ENCODE assay signal across 15 cellular contexts in the genomic region with DNA sequence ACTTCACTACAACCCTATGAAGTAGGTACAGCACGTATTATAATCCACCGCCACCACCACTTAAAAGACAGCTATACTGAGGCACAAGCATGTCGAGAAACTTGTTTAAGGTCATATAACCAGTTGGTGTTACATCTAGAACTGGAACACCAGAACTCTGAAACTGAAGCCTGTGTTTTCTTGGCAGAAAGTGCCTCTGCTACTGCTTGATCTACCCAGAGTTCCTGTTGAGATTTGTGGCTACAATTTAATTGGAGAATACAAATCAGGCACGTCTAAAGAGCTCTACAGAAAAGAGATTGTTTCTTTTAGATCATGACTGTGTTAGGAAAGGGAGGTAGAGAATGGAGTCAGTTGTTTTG. TPM values are rescaled to one million over a fixed set of nuclear protein-coding genes. Genes with fewer than 3 reads are reported as not detected.
DNase-seq lines count a peak whose midpoint lies in the region; ATAC-seq, FAIRE-seq and TF ChIP-seq lines count a peak whose summit lies in the region.
"Had no signal": no experiment of that assay in that cellular context is flagged by ENCODE, and none has a peak within 500 bp of the region (broad histone marks: within the 10 kb centered on the region; RNA-seq: fewer than 3 reads in every experiment).

No MANE protein-coding gene starts in this region.

- no TSS peak for BruUV-seq in A673 (replicated peaks; lab: Mats Ljungman, UMichigan)

- no peaks in the 10 kb centered on the region for H3K27me3 Mint-ChIP-seq in T-helper 2 cell treated with Interferon-gamma antibody and Interleukin-4, amounts not matched to agents 5 μg/mL and 100 μg/mL, for 36 hours (ENCODE audit: low read depth)
- H3K27me3 Mint-ChIP-seq: activated naive CD8-positive, alpha-beta T cell had no signal

- H3K4me1 ChIP-seq in A673 (ENCODE audit: insufficient read depth, low read length, poor library complexity, severe bottlenecking) (peaks cover 23% of the 10 kb centered on the region), duodenal mucosa (ENCODE audit: control insufficient read depth in 1 of 2, insufficient read depth in 2 of 2, low read length in 2 of 2) (peaks cover 25 to 46% of the 10 kb centered on the region in 2 donors), mucosa of stomach (ENCODE audit: control insufficient read depth, insufficient read depth, low read length) (peaks cover 40% of the 10 kb centered on the region)

- no peaks in the 10 kb centered on the region for H3K9me3 ChIP-seq in A673 (ENCODE audit: low read depth, low read length, poor library complexity, severe bottlenecking)
- no peaks in the 10 kb centered on the region for H3K9me3 ChIP-seq in duodenal mucosa (ENCODE audit: control insufficient read depth in 1 of 2, low read length in 2 of 2)
- H3K9me3 ChIP-seq in mucosa of stomach (ENCODE audit: control insufficient read depth, low read length) = no peaks in the 10 kb centered on the region

- DNase-seq in A673 (ENCODE audit: low spot score) (peak; percentile 25), HuH-7 (ENCODE audit: low spot score) (peak; percentile 32), D341Med (ENCODE audit: low spot score) (no peak), GM12892 (ENCODE audit: insufficient read length) (no peak)
- no peak for DNase-seq in T-helper 2 cell treated with Interferon-gamma antibody and Interleukin-4, amounts not matched to agents 5 μg/mL and 100 μg/mL, for 36 hours (ENCODE audit: low spot score)
- DNase-seq: DND-41, islet precursor cell, NCI-H1105, NCI-H510A had no signal

- no peak for TF ChIP-seq POLR2A in GM12892 (IDR thresholded peaks at IDR 0.05; ENCODE audit: low read depth, low read length)

- no peaks in the 10 kb centered on the region for H3K36me3 Mint-ChIP-seq in T-helper 2 cell treated with Interferon-gamma antibody and Interleukin-4, amounts not matched to agents 5 μg/mL and 100 μg/mL, for 36 hours (ENCODE audit: low read depth)
- H3K36me3 Mint-ChIP-seq: activated naive CD8-positive, alpha-beta T cell had no signal

- H3K9ac ChIP-seq in duodenal mucosa (ENCODE audit: low read depth in 1 of 2, low read length in 2 of 2) (peak overlapping the region; percentile 7 to 9), mucosa of stomach (ENCODE audit: low read length) (peak overlapping the region; percentile 29)

- no peaks in the 10 kb centered on the region for H3K9me3 Mint-ChIP-seq in T-helper 2 cell treated with Interferon-gamma antibody and Interleukin-4, amounts not matched to agents 5 μg/mL and 100 μg/mL, for 36 hours

- POLR2A ChIA-PET in A673 (lab: Charles Lee; ENCODE audit: low non-redundant PET) = interaction anchor here (0.6 kb wide), 1 partner anchor 853 kb away, joined by 3 read pairs; no protein-coding TSS in a partner anchor

- H3K4me3 ChIP-seq in A673 (ENCODE audit: low read depth, low read length, poor library complexity, severe bottlenecking) (no peak overlapping the region), duodenal mucosa (ENCODE audit: low read depth in 1 of 2, low read length in 2 of 2) (peak overlapping the region; percentile 26), mucosa of stomach (ENCODE audit: low read length) (no peak overlapping the region)

- intact Hi-C loops in A673 (cut with micrococcal nuclease; ENCODE audit: unreplicated experiment) = no loop called here

- CTCF ChIA-PET in A673 (lab: Charles Lee) = no interaction called here

- FAIRE-seq in GM12892 (lab: Jason Lieb, UNC) = no peak
- FAIRE-seq: HTR-8/SVneo had no signal

- peaks cover 9% of the 10 kb centered on the region for H3K4me1 Mint-ChIP-seq in T-helper 2 cell treated with Interferon-gamma antibody and Interleukin-4, amounts not matched to agents 5 μg/mL and 100 μg/mL, for 36 hours (ENCODE audit: low read depth)

- peak overlapping the region; percentile 39 for H3K27ac ChIP-seq in A673 (ENCODE audit: low read depth, low read length, poor library complexity, severe bottlenecking)
- H3K27ac ChIP-seq in duodenal mucosa (ENCODE audit: low read depth, low read length) = no peak overlapping the region
- H3K27ac ChIP-seq: RWPE1 had no signal

- TF ChIP-seq CTCF in A673 (conservative IDR thresholded peaks at IDR 0.05; ENCODE audit: low read depth, low read length) = no peak

- H3K27me3 ChIP-seq in A673 (replicated peaks; ENCODE audit: insufficient read depth, low read depth, low read length, poor library complexity) = no peaks in the 10 kb centered on the region
- no peaks in the 10 kb centered on the region for H3K27me3 ChIP-seq in duodenal mucosa (ENCODE audit: control insufficient read depth in 1 of 2, insufficient read depth in 2 of 2, low read length in 2 of 2)
- no peaks in the 10 kb centered on the region for H3K27me3 ChIP-seq in mucosa of stomach (ENCODE audit: control insufficient read depth, insufficient read depth, low read length)

- H3K27ac Mint-ChIP-seq in T-helper 2 cell treated with Interferon-gamma antibody and Interleukin-4, amounts not matched to agents 5 μg/mL and 100 μg/mL, for 36 hours = no peak overlapping the region

- no peak for ATAC-seq in GM19397 (IDR thresholded peaks at IDR 0.05; ENCODE audit: unreplicated experiment)

- H3K36me3 ChIP-seq in A673 (ENCODE audit: insufficient read depth, low read length, poor library complexity, severe bottlenecking) (no peaks in the 10 kb centered on the region), duodenal mucosa (ENCODE audit: control insufficient read depth in 1 of 2, insufficient read depth in 2 of 2, low read length in 2 of 2) (no peaks in the 10 kb centered on the region), mucosa of stomach (ENCODE audit: control insufficient read depth, insufficient read depth, low read length) (no peaks in the 10 kb centered on the region)

- H3K4me3 Mint-ChIP-seq in T-helper 2 cell treated with Interferon-gamma antibody and Interleukin-4, amounts not matched to agents 5 μg/mL and 100 μg/mL, for 36 hours = no peak overlapping the region
- H3K4me3 Mint-ChIP-seq: activated naive CD8-positive, alpha-beta T cell had no signal

RNA-seq across cellular contexts. Expression of a gene that starts 4.3 kb away (rescaled TPM):
- 80.5 and 82.9 TPM in 2 replicates for total RNA-seq in A673 (2021)
- polyA plus RNA-seq in GM12892 (2012; ENCODE audit: missing spikeins) = 20.9 TPM

Comparison
In these comparisons a context has a peak if more than half of its experiments do, and no peak if none do; other contexts are left out.
1. DNase-seq: peak in A673 (single experiment) and HuH-7 (single experiment); none in T-helper 2 cell treated with Interferon-gamma antibody and Interleukin-4, amounts not matched to agents 5 μg/mL and 100 μg/mL, for 36 hours (single experiment), D341Med (single experiment) and GM12892 (single experiment).
2. H3K4me3 ChIP-seq: peak in duodenal mucosa (2 of 2); none in A673 (single experiment) and mucosa of stomach (single experiment).